In genomic region chr17:32461853-32462617, GRCh38 we compare ENCODE assay signal across 8 cellular contexts. TPM values are rescaled to one million over a fixed set of nuclear protein-coding genes. Genes with fewer than 3 reads are reported as not detected.
A peak's percentile ranks its signal among the peaks of the same experiment; 100 is the strongest.
DNase-seq lines count a peak whose midpoint lies in the region; ATAC-seq and TF ChIP-seq lines count a peak whose summit lies in the region.

No MANE protein-coding gene starts in this region.

- H3K27me3 ChIP-seq in heart right ventricle (no peaks in the 10 kb centered on the region), spleen (replicated peaks in 1 of 7) (no peaks in the 10 kb centered on the region)

- intact Hi-C loops in Calu3 (cut with micrococcal nuclease; ENCODE audit: unreplicated experiment) (loop anchor here (2.0 to 5.0 kb wide), 2 partner anchors 147 to 295 kb away; no protein-coding TSS in a partner anchor), heart right ventricle (cut with DNase I) (loop anchor here in 3 of 10 donors (2.0 to 10.0 kb wide), 3 partner anchors 293 to 295 kb away; no protein-coding TSS in a partner anchor), spleen (cut with DNase I; ENCODE audit: low total_unique reads) (loop anchor here (5.0 kb wide), 1 partner anchor 290 kb away; no protein-coding TSS in a partner anchor)

- H3K27ac ChIP-seq in heart right ventricle (no peak overlapping the region), spleen (no peak overlapping the region)

- peaks cover 0 to 11% (median 0%) of the 10 kb centered on the region in 9 donors for H3K4me1 ChIP-seq in heart right ventricle
- peaks cover 0 to 17% (median 10%) of the 10 kb centered on the region in 6 donors for H3K4me1 ChIP-seq in spleen

- no peaks in the 10 kb centered on the region for H3K27me3 Mint-ChIP-seq in Calu3 (ENCODE audit: unreplicated experiment)
- H3K27me3 Mint-ChIP-seq in activated naive CD4-positive, alpha-beta T cell treated with anti-CD3 and anti-CD28 coated beads, Interleukin-2, amount 10 ng/mL, durations not matched to agents 7 days and 5 days, result no peaks in the 10 kb centered on the region

- no peaks in the 10 kb centered on the region for H3K9me3 Mint-ChIP-seq in Calu3 (ENCODE audit: low read depth, unreplicated experiment)
- no peaks in the 10 kb centered on the region for H3K9me3 Mint-ChIP-seq in activated naive CD4-positive, alpha-beta T cell treated with anti-CD3 and anti-CD28 coated beads, Interleukin-2, amount 10 ng/mL, durations not matched to agents 7 days and 5 days

- peak; percentile 75 for DNase-seq in Calu3
- DNase-seq in LHCN-M2 (ENCODE audit: low read depth), result peak; percentile 54
- DNase-seq in SHP77 treated with DMSO at 0.1 percent for 48 hours (lab: John Stamatoyannopoulos, UW), result peak; percentile 7
- DNase-seq in activated naive CD4-positive, alpha-beta T cell treated with anti-CD3 and anti-CD28 coated beads, Interleukin-2, amount 10 ng/mL, durations not matched to agents 7 days and 5 days, result peak; percentile 79
- peak in 1 of 2 donors; percentile 32 for DNase-seq in heart right ventricle
- DNase-seq in spleen, result no peak
- DNase-seq in HPDE6-E6E7 (ENCODE audit: extremely low spot score), result no peak
- no peak for DNase-seq in GOT3 (lab: John Stamatoyannopoulos, UW)

- H3K4me3 ChIP-seq in heart right ventricle (no peak overlapping the region), spleen (no peak overlapping the region)

- H3K36me3 Mint-ChIP-seq in Calu3 (ENCODE audit: insufficient read depth, unreplicated experiment), result peaks cover 51% of the 10 kb centered on the region
- peaks cover 46% of the 10 kb centered on the region for H3K36me3 Mint-ChIP-seq in activated naive CD4-positive, alpha-beta T cell treated with anti-CD3 and anti-CD28 coated beads, Interleukin-2, amount 10 ng/mL, durations not matched to agents 7 days and 5 days

- H3K36me3 ChIP-seq in heart right ventricle (peaks cover 0 to 100% (median 61%) of the 10 kb centered on the region in 9 donors), spleen (peaks cover 0 to 94% (median 88%) of the 10 kb centered on the region in 6 donors)

- BruUV-seq in Calu3 (replicated peaks; lab: Mats Ljungman, UMichigan), result no TSS peak

- H3K27ac Mint-ChIP-seq in Calu3 (ENCODE audit: unreplicated experiment), result no peak overlapping the region
- H3K27ac Mint-ChIP-seq in activated naive CD4-positive, alpha-beta T cell treated with anti-CD3 and anti-CD28 coated beads, Interleukin-2, amount 10 ng/mL, durations not matched to agents 7 days and 5 days, result peak overlapping the region; percentile 7

- no peak for TF ChIP-seq POLR2A in spleen (IDR thresholded peaks at IDR 0.05)

- TF ChIP-seq CTCF in Calu3 (IDR thresholded peaks at IDR 0.05; ENCODE audit: unreplicated experiment) (peak; percentile 66), heart right ventricle (IDR thresholded peaks at IDR 0.05) (peak; percentile 29 to 65 (median 58)), spleen (IDR thresholded peaks at IDR 0.05 in 8 of 11, conservative IDR thresholded peaks at IDR 0.05 in 3 of 11) (peak in 10 of 11 experiments; percentile 22 to 72 (median 50))

- H3K4me1 Mint-ChIP-seq in Calu3 (ENCODE audit: low read depth, unreplicated experiment), result peaks cover 17% of the 10 kb centered on the region
- peaks cover 28% of the 10 kb centered on the region for H3K4me1 Mint-ChIP-seq in activated naive CD4-positive, alpha-beta T cell treated with anti-CD3 and anti-CD28 coated beads, Interleukin-2, amount 10 ng/mL, durations not matched to agents 7 days and 5 days

- no peak overlapping the region for H3K4me3 Mint-ChIP-seq in Calu3 (ENCODE audit: low read depth, unreplicated experiment)
- no peak overlapping the region for H3K4me3 Mint-ChIP-seq in activated naive CD4-positive, alpha-beta T cell treated with anti-CD3 and anti-CD28 coated beads, Interleukin-2, amount 10 ng/mL, durations not matched to agents 7 days and 5 days

- CTCF ChIA-PET in Calu3 (lab: Charles Lee), result interaction anchor here (1.0 to 3.9 kb wide), 5 partner anchors 17 to 293 kb away, joined by 3 to 22 read pairs (median 3); partner anchors contain the start of genes CDK5R1 and PSMD11
- CTCF ChIA-PET in activated naive CD4-positive, alpha-beta T cell treated with anti-CD3 and anti-CD28 coated beads, Interleukin-2, amount 10 ng/mL, durations not matched to agents 7 days and 5 days (lab: Charles Lee), result interaction anchor here (0.7 to 4.7 kb wide), 40 partner anchors 9 to 415 kb away, joined by 3 to 51 read pairs (median 4); partner anchors contain the start of genes MYO1D and PSMD11

- H3K9me3 ChIP-seq in heart right ventricle (no peaks in the 10 kb centered on the region), spleen (no peaks in the 10 kb centered on the region)

- 32 to 48% methylated on average over 1 of the region's 1 CpG for WGBS in heart right ventricle, 2 donors
- 33 to 55% (median 40%) methylated on average over 1 of the region's 1 CpG for WGBS in spleen, 5 donors

- peak in 5 of 8 donors; percentile 46 to 79 (median 61) for ATAC-seq in heart right ventricle

RNA-seq across cellular contexts. Expression of gene PSMD11, which starts 17.7 kb away (rescaled TPM):
- 152 and 167 TPM in 2 replicates for total RNA-seq in Calu3 (2022)
- total RNA-seq in LHCN-M2 (2014; rRNA removed), result 96.0 and 100.0 TPM in 2 replicates
- polyA plus RNA-seq in LHCN-M2 (2012), result 95.3 TPM
- total RNA-seq in heart right ventricle, result 100 to 1,000 TPM in 1 of 10 donors, 10 to 100 TPM in 9; 74.9 to 102 (median 84.1) TPM
- 10 to 100 TPM; 41.9 to 78.9 TPM for polyA plus RNA-seq in heart right ventricle
- 10 to 100 TPM; 43.0 to 84.8 (median 68.9) TPM for total RNA-seq in spleen
- 10 to 100 TPM; 28.0 to 35.2 (median 35.1) TPM for polyA plus RNA-seq in spleen

RNA-seq across cellular contexts. Expression of gene CDK5R1, which starts 24.8 kb away (rescaled TPM):
- 4.0 and 4.3 TPM in 2 replicates for total RNA-seq in Calu3 (2022)
- 4.2 and 8.6 TPM in 2 replicates for total RNA-seq in LHCN-M2 (2014; rRNA removed)
- polyA plus RNA-seq in LHCN-M2 (2012), result 9.3 TPM
- 1 to 10 TPM in 9 of 10 donors, under 1 TPM in 1; 0.90 to 2.1 (median 1.3) TPM for total RNA-seq in heart right ventricle
- under 1 TPM; 0.66 to 0.83 TPM for polyA plus RNA-seq in heart right ventricle
- 10 to 100 TPM; 13.0 to 28.2 (median 20.3) TPM for total RNA-seq in spleen
- 10 to 100 TPM; 13.5 to 26.3 (median 13.6) TPM for polyA plus RNA-seq in spleen

Comparison
In these comparisons a context has a peak if more than half of its experiments do, and no peak if none do; other contexts are left out.
1. DNase-seq: peak in Calu3 (single experiment), LHCN-M2 (single experiment), SHP77 treated with DMSO at 0.1 percent for 48 hours (single experiment) and activated naive CD4-positive, alpha-beta T cell treated with anti-CD3 and anti-CD28 coated beads, Interleukin-2, amount 10 ng/mL, durations not matched to agents 7 days and 5 days (single experiment); none in spleen (single experiment), HPDE6-E6E7 (single experiment) and GOT3 (single experiment).
2. Peak in every context shown above with its lines, with median percentiles within 50 percentile points of each other: CTCF ChIP-seq.